In genomic region chr17:29623283-29623647, GRCh38 we compare ENCODE assay signal across 7 cellular contexts. TPM values are rescaled to one million over a fixed set of nuclear protein-coding genes. Genes with fewer than 3 reads are reported as not detected.
DNase-seq lines count a peak whose midpoint lies in the region; ATAC-seq and TF ChIP-seq lines count a peak whose summit lies in the region.
"Had no signal": no experiment of that assay in that cellular context is flagged by ENCODE, and none has a peak within 500 bp of the region (broad histone marks: within the 10 kb centered on the region; RNA-seq: fewer than 3 reads in every experiment).

No MANE protein-coding gene starts in this region.

- TF ChIP-seq CTCF in fibroblast of the aortic adventitia (IDR thresholded peaks at IDR 0.05; ENCODE audit: insufficient read depth, low read length) (no peak), tibial artery (IDR thresholded peaks at IDR 0.05) (no peak), adrenal gland (IDR thresholded peaks at IDR 0.05) (no peak)

- no peaks in the 10 kb centered on the region for H3K9me3 Mint-ChIP-seq in activated naive CD4-positive, alpha-beta T cell treated with anti-CD3 and anti-CD28 coated beads, Interleukin-2, amount 50 U/mL, for 24 hours

- no peaks in the 10 kb centered on the region for H3K36me3 Mint-ChIP-seq in activated naive CD4-positive, alpha-beta T cell treated with anti-CD3 and anti-CD28 coated beads, Interleukin-2, amount 50 U/mL, for 24 hours

- H3K4me3 ChIP-seq in fibroblast of the aortic adventitia (ENCODE audit: low read depth, low read length) = peak overlapping the region; percentile 80
- peak overlapping the region; percentile 67 to 86 for H3K4me3 ChIP-seq in tibial artery
- H3K4me3 ChIP-seq in adrenal gland = no peak overlapping the region

- H3K4me1 ChIP-seq in tibial artery = peaks cover 0 to 53% (median 31%) of the 10 kb centered on the region in 4 donors
- peaks cover 3 to 12% of the 10 kb centered on the region in 2 donors for H3K4me1 ChIP-seq in adrenal gland (replicated peaks in 1 of 2)

- H3K4me1 Mint-ChIP-seq in activated naive CD4-positive, alpha-beta T cell treated with anti-CD3 and anti-CD28 coated beads, Interleukin-2, amount 50 U/mL, for 24 hours = peaks cover 61% of the 10 kb centered on the region

- no peak for DNase-seq in activated naive CD4-positive, alpha-beta T cell (lab: John Stamatoyannopoulos, UW)
- no peak for DNase-seq in fibroblast of the aortic adventitia (ENCODE audit: low read depth)
- DNase-seq in tibial artery = peak in 1 of 2 donors; percentile 34
- no peak for DNase-seq in adrenal gland
- DNase-seq: occipital lobe had no signal

- H3K9me3 ChIP-seq in tibial artery = no peaks in the 10 kb centered on the region
- H3K9me3 ChIP-seq in adrenal gland (replicated peaks in 1 of 3) = no peaks in the 10 kb centered on the region

- ATAC-seq in GM18861 (IDR thresholded peaks at IDR 0.05; ENCODE audit: unreplicated experiment) = no peak

- peak overlapping the region; percentile 82 for H3K27ac ChIP-seq in tibial artery
- H3K27ac ChIP-seq in adrenal gland = no peak overlapping the region

- peak overlapping the region; percentile 70 for H3K4me3 Mint-ChIP-seq in activated naive CD4-positive, alpha-beta T cell treated with anti-CD3 and anti-CD28 coated beads, Interleukin-2, amount 50 U/mL, for 24 hours

- H3K36me3 ChIP-seq in tibial artery (no peaks in the 10 kb centered on the region), adrenal gland (replicated peaks in 1 of 2) (no peaks in the 10 kb centered on the region)

- H3K27ac Mint-ChIP-seq in activated naive CD4-positive, alpha-beta T cell treated with anti-CD3 and anti-CD28 coated beads, Interleukin-2, amount 50 U/mL, for 24 hours = peak overlapping the region; percentile 95

- TF ChIP-seq POLR2A in adrenal gland (IDR thresholded peaks at IDR 0.05) = no peak

- H3K27me3 Mint-ChIP-seq in activated naive CD4-positive, alpha-beta T cell treated with anti-CD3 and anti-CD28 coated beads, Interleukin-2, amount 50 U/mL, for 24 hours = no peaks in the 10 kb centered on the region

- intact Hi-C loops in tibial artery (cut with DNase I; ENCODE audit: low total_unique reads) (no loop called here), adrenal gland (cut with DNase I) (loop anchor here in 1 of 2 donors (10.0 kb wide), 2 partner anchors 62 to 152 kb away; no protein-coding TSS in a partner anchor)

- 37 to 67% (median 54%) methylated on average over 4 of the region's 4 CpGs for WGBS in adrenal gland, 4 donors

- H3K27me3 ChIP-seq in tibial artery = peaks cover 0 to 2% of the 10 kb centered on the region in 2 donors
- H3K27me3 ChIP-seq in adrenal gland = no peaks in the 10 kb centered on the region

RNA-seq across cellular contexts. Expression of gene CORO6, which starts 0.6 kb away (rescaled TPM):
- total RNA-seq in fibroblast of the aortic adventitia (ENCODE audit: low replicate concordance) (5.5 and 8.3 TPM in 2 replicates), adrenal gland (10 to 100 TPM in 1 of 8 donors, 1 to 10 TPM in 7; 1.1 to 14.8 (median 5.6) TPM)
- polyA plus RNA-seq in adrenal gland = 10 to 100 TPM in 2 of 3 donors, under 1 TPM in 1; 0.44 to 34.0 (median 25.5) TPM

RNA-seq across cellular contexts. Expression of gene ANKRD13B, which starts 30.3 kb away (rescaled TPM):
- total RNA-seq in fibroblast of the aortic adventitia (ENCODE audit: low replicate concordance) (7.4 and 14.0 TPM in 2 replicates), adrenal gland (10 to 100 TPM in 1 of 8 donors, 1 to 10 TPM in 7; 2.5 to 11.7 (median 5.4) TPM)
- 10 to 100 TPM in 1 of 3 donors, 1 to 10 TPM in 2; 1.0 to 23.8 (median 7.2) TPM for polyA plus RNA-seq in adrenal gland

RNA-seq across cellular contexts. Expression of gene GIT1, which starts 33.8 kb away (rescaled TPM):
- 22.0 and 38.6 TPM in 2 replicates for total RNA-seq in fibroblast of the aortic adventitia (ENCODE audit: low replicate concordance)
- 10 to 100 TPM; 21.3 to 36.6 (median 31.7) TPM for total RNA-seq in adrenal gland
- polyA plus RNA-seq in adrenal gland = 10 to 100 TPM; 13.7 to 51.6 (median 33.4) TPM

RNA-seq across cellular contexts. Expression of gene TP53I13, which starts 54.8 kb away (rescaled TPM):
- total RNA-seq in fibroblast of the aortic adventitia (ENCODE audit: low replicate concordance) (24.9 and 41.8 TPM in 2 replicates), adrenal gland (10 to 100 TPM; 22.0 to 70.5 (median 45.2) TPM)
- 100 to 1,000 TPM in 2 of 3 donors, 1 to 10 TPM in 1; 4.2 to 163 (median 135) TPM for polyA plus RNA-seq in adrenal gland

RNA-seq across cellular contexts. Expression of gene ABHD15, which starts 56.4 kb away (rescaled TPM):
- total RNA-seq in fibroblast of the aortic adventitia (ENCODE audit: low replicate concordance) (5.5 and 15.3 TPM in 2 replicates), adrenal gland (10 to 100 TPM in 1 of 8 donors, 1 to 10 TPM in 7; 4.7 to 11.1 (median 7.5) TPM)
- 1 to 10 TPM; 2.9 to 4.1 (median 3.0) TPM for polyA plus RNA-seq in adrenal gland

Comparison
In these comparisons a context has a peak if more than half of its experiments do, and no peak if none do; other contexts are left out.
1. H3K4me3 ChIP-seq: peak in fibroblast of the aortic adventitia (single experiment) and tibial artery (2 of 2); none in adrenal gland (0 of 4).
2. H3K27ac ChIP-seq: peak in tibial artery (2 of 2); none in adrenal gland (0 of 5).